Comparison of ENCODE assay signal across 23 cellular contexts in genomic region chr19:52667972-52668371, GRCh38.
"Had no signal": no experiment of that assay in that cellular context is flagged by ENCODE, and none has a peak within 500 bp of the region (broad histone marks: within the 10 kb centered on the region; RNA-seq: fewer than 3 reads in every experiment).

No MANE protein-coding gene starts in this region.

- H3K36me3 ChIP-seq: gastrocnemius medialis, left lung, lower lobe of right lung had no signal

- H3K27me3 Mint-ChIP-seq: central memory CD8-positive, alpha-beta T cell had no signal

- H2AFZ ChIP-seq: hepatocyte had no signal

- FAIRE-seq: endothelial cell of umbilical vein had no signal

- H3K4me1 ChIP-seq: gastrocnemius medialis, left lung, lower lobe of right lung had no signal

- H3K4me3 ChIP-seq: coronary artery, dorsolateral prefrontal cortex, esophagus squamous epithelium, gastrocnemius medialis, heart left ventricle, hepatocyte, left lung, lower lobe of right lung had no signal

- H3K27me3 ChIP-seq: dorsolateral prefrontal cortex, esophagus squamous epithelium, gastrocnemius medialis, heart left ventricle, hepatocyte, left lung had no signal

- H3K9me3 Mint-ChIP-seq: central memory CD8-positive, alpha-beta T cell; immature natural killer cell had no signal

- H3K4me3 Mint-ChIP-seq: central memory CD8-positive, alpha-beta T cell; immature natural killer cell had no signal

- H3K9me3 ChIP-seq: gastrocnemius medialis, heart left ventricle, left lung, lower lobe of right lung had no signal

- H3K27ac ChIP-seq: coronary artery, dorsolateral prefrontal cortex, esophagus squamous epithelium, gastrocnemius medialis, heart left ventricle, hepatocyte, left lung, lower lobe of right lung had no signal

- DNase-seq: dermis blood vessel endothelial cell; dorsolateral prefrontal cortex; effector CD4-positive, alpha-beta T cell; effector memory CD4-positive, alpha-beta T cell; erythroblast; esophagus squamous epithelium; foreskin fibroblast; foreskin melanocyte; gastrocnemius medialis; heart left ventricle; hypothalamus; immature natural killer cell; islet precursor cell; left cardiac atrium; left lung; left ventricle myocardium superior; lower lobe of right lung; mesendoderm; midbrain had no signal

- H3K4me2 ChIP-seq: hepatocyte had no signal
